24 cellular contexts compared by ENCODE assay signal in genomic region chr6:33169286-33170175, GRCh38. TPM values are rescaled to one million over a fixed set of nuclear protein-coding genes. Genes with fewer than 3 reads are reported as not detected.
DNase-seq lines count a peak whose midpoint lies in the region; ATAC-seq, FAIRE-seq and TF ChIP-seq lines count a peak whose summit lies in the region.
"Had no signal": no experiment of that assay in that cellular context is flagged by ENCODE, and none has a peak within 500 bp of the region (broad histone marks: within the 10 kb centered on the region; RNA-seq: fewer than 3 reads in every experiment).

No MANE protein-coding gene starts in this region.

- no peak overlapping the region for H2AFZ ChIP-seq in neural progenitor cell (replicated peaks)

- no peaks in the 10 kb centered on the region for H3K9me3 ChIP-seq in neural progenitor cell (ENCODE audit: low read depth)

- H3K27me3 ChIP-seq in neural progenitor cell = no peaks in the 10 kb centered on the region

- no peak for FAIRE-seq in GM12892 (lab: Jason Lieb, UNC)
- FAIRE-seq: frontal cortex, GM12891 had no signal

- H3K4me3 ChIP-seq in NB4 (ENCODE audit: low read depth, low read length) = no peak overlapping the region
- no peak overlapping the region for H3K4me3 ChIP-seq in neural progenitor cell
- H3K4me3 ChIP-seq: smooth muscle cell had no signal

- peaks cover 4% of the 10 kb centered on the region for H3K27me3 Mint-ChIP-seq in neural progenitor cell (ENCODE audit: insufficient read depth, low read depth)
- H3K27me3 Mint-ChIP-seq: activated CD8-positive, alpha-beta T cell treated with anti-CD3 and anti-CD28 coated beads for 36 hours; type B pancreatic cell had no signal

- H3K27ac Mint-ChIP-seq in neural progenitor cell = peak overlapping the region; percentile 83
- H3K27ac Mint-ChIP-seq: activated CD8-positive, alpha-beta T cell treated with anti-CD3 and anti-CD28 coated beads for 36 hours; activated naive CD4-positive, alpha-beta T cell treated with anti-CD3 and anti-CD28 coated beads for 36 hours; type B pancreatic cell had no signal

- TF ChIP-seq POLR2A in GM12892 (IDR thresholded peaks at IDR 0.05; ENCODE audit: low read depth, low read length) = no peak
- no peak for TF ChIP-seq POLR2A in NB4 (IDR thresholded peaks at IDR 0.05; ENCODE audit: extremely low read depth, insufficient read length)

- H3K27ac ChIP-seq in neural progenitor cell = no peak overlapping the region
- H3K27ac ChIP-seq: KMS-11 had no signal

- no peaks in the 10 kb centered on the region for H4K20me1 ChIP-seq in neural progenitor cell (ENCODE audit: low read depth)

- no peaks in the 10 kb centered on the region for H3K9me3 Mint-ChIP-seq in neural progenitor cell
- H3K9me3 Mint-ChIP-seq: activated CD8-positive, alpha-beta T cell treated with anti-CD3 and anti-CD28 coated beads for 36 hours; activated naive CD4-positive, alpha-beta T cell treated with anti-CD3 and anti-CD28 coated beads for 36 hours; type B pancreatic cell had no signal

- H3F3A ChIP-seq in neural progenitor cell (ENCODE audit: low read depth) = no peaks in the 10 kb centered on the region

- peaks cover 2% of the 10 kb centered on the region for H3K4me1 Mint-ChIP-seq in neural progenitor cell

- no peaks in the 10 kb centered on the region for H3K4me1 ChIP-seq in neural progenitor cell

- no peaks in the 10 kb centered on the region for H3K79me2 ChIP-seq in neural progenitor cell (ENCODE audit: low read depth)

- TF ChIP-seq CTCF in NB4 (IDR thresholded peaks at IDR 0.05; ENCODE audit: low read depth, low read length) (no peak), neural progenitor cell (IDR thresholded peaks at IDR 0.05) (no peak)

- no peak overlapping the region for H3K4me2 ChIP-seq in neural progenitor cell
- H3K4me2 ChIP-seq: KMS-11, smooth muscle cell had no signal

- H3K36me3 Mint-ChIP-seq in neural progenitor cell = no peaks in the 10 kb centered on the region
- H3K36me3 Mint-ChIP-seq: type B pancreatic cell had no signal

- DNase-seq in GM12892 (ENCODE audit: insufficient read length) = peak; percentile 11
- DNase-seq in NB4 (ENCODE audit: low read depth) = peak; percentile 32
- no peak for DNase-seq in neural progenitor cell (ENCODE audit: low spot score)
- no peak for DNase-seq in NCI-H187 treated with DMSO at 0.1 percent for 48 hours (lab: John Stamatoyannopoulos, UW)
- DNase-seq: activated CD4-positive, CD25-positive, alpha-beta regulatory T cell; activated CD8-positive, alpha-beta T cell treated with anti-CD3 and anti-CD28 coated beads for 36 hours; activated naive CD4-positive, alpha-beta T cell treated with anti-CD3 and anti-CD28 coated beads for 36 hours; activated T-cell treated with anti-CD3 and anti-CD28 coated beads, Interleukin-2, amount 50 U/mL, for 1 hour; aorta; DMS79; effector CD8-positive, alpha-beta T cell; hippocampal formation; NCI-H1048; NCI-H2029 treated with DMSO at 0.1 percent for 48 hours; stimulated activated CD4-positive, alpha-beta T cell treated with anti-CD3 and anti-CD28 coated beads, Interleukin-4, amount 100 ng/mL, for 24 hours; T-helper 9 cell had no signal

- no peaks in the 10 kb centered on the region for H3K36me3 ChIP-seq in neural progenitor cell

- no peak overlapping the region for H3K4me3 Mint-ChIP-seq in neural progenitor cell
- H3K4me3 Mint-ChIP-seq: activated CD8-positive, alpha-beta T cell treated with anti-CD3 and anti-CD28 coated beads for 36 hours; activated naive CD4-positive, alpha-beta T cell treated with anti-CD3 and anti-CD28 coated beads for 36 hours; type B pancreatic cell had no signal

- no peak for ATAC-seq in GM21367 (IDR thresholded peaks at IDR 0.05; ENCODE audit: unreplicated experiment)
- ATAC-seq: activated CD8-positive, alpha-beta T cell treated with anti-CD3 and anti-CD28 coated beads for 36 hours; esophagus mucosa; SK-N-SH treated with all-trans-retinoic acid at 6 μM for 48 hours had no signal

- no peak overlapping the region for H3K9ac ChIP-seq in neural progenitor cell
- H3K9ac ChIP-seq: KMS-11 had no signal

RNA-seq across cellular contexts. Expression of gene COL11A2, which starts 22.7 kb away (rescaled TPM):
- polyA plus RNA-seq in GM12892 (2012; ENCODE audit: missing spikeins) = 0.83 TPM
- 0.49 and 0.99 TPM in 2 replicates for total RNA-seq in neural progenitor cell (ENCODE audit: low replicate concordance)

RNA-seq across cellular contexts. Expression of gene RXRB, which starts 30.9 kb away (rescaled TPM):
- polyA plus RNA-seq in GM12892 (2012; ENCODE audit: missing spikeins) = 22.8 TPM
- total RNA-seq in neural progenitor cell (ENCODE audit: low replicate concordance) = 10.2 and 21.7 TPM in 2 replicates

RNA-seq across cellular contexts. Expression of gene SLC39A7, which starts 31.1 kb away (rescaled TPM):
- polyA plus RNA-seq in GM12892 (2012; ENCODE audit: missing spikeins) = 34.0 TPM
- total RNA-seq in neural progenitor cell (ENCODE audit: low replicate concordance) = 40.8 and 59.2 TPM in 2 replicates

RNA-seq across cellular contexts. Expression of gene HSD17B8, which starts 34.9 kb away (rescaled TPM):
- 17.4 TPM for polyA plus RNA-seq in GM12892 (2012; ENCODE audit: missing spikeins)
- total RNA-seq in neural progenitor cell (ENCODE audit: low replicate concordance) = 4.8 and 9.5 TPM in 2 replicates

RNA-seq across cellular contexts. Expression of gene RING1, which starts 38.8 kb away (rescaled TPM):
- 19.7 TPM for polyA plus RNA-seq in GM12892 (2012; ENCODE audit: missing spikeins)
- 12.1 and 20.2 TPM in 2 replicates for total RNA-seq in neural progenitor cell (ENCODE audit: low replicate concordance)

Comparison
In these comparisons a context has a peak if more than half of its experiments do, and no peak if none do; other contexts are left out.
1. DNase-seq: peak in GM12892 (single experiment) and NB4 (single experiment); none in neural progenitor cell (single experiment) and NCI-H187 treated with DMSO at 0.1 percent for 48 hours (single experiment).